In the genomic region with DNA sequence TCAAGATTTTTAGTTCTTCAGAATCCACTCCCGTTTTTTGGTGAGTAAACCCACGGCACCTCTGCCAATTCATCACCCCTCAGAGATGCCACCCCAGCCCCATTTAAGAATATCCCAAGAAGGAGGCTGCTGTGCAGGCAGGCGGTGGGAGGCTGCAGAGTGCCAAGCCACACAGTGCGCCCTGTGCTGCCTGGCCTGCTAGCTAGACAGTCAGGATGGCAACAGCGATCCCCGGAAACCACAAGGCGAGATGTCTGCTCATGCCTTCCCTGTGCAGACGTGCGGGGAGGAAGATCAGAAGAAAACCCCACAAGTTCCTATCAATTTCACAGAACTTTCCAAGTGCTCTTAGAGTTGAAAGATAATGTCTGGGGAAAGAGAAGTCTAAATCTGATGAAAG, we compare ENCODE assay signal across 10 cellular contexts.
DNase-seq lines count a peak whose midpoint lies in the region; ATAC-seq and TF ChIP-seq lines count a peak whose summit lies in the region.
"Had no signal": no experiment of that assay in that cellular context is flagged by ENCODE, and none has a peak within 500 bp of the region (broad histone marks: within the 10 kb centered on the region; RNA-seq: fewer than 3 reads in every experiment).

No MANE protein-coding gene starts in this region.

- 0 out of 2 replicates have a peak, but pooled peaks cover 2% of the 10 kb centered on the region for H4K20me1 ChIP-seq in DND-41 (ENCODE audit: insufficient read depth, low read length)

- peak overlapping the region; percentile 24 for H3K4me2 ChIP-seq in DND-41 (ENCODE audit: insufficient read depth, low read length)

- peaks cover 94% of the 10 kb centered on the region for H3K4me1 Mint-ChIP-seq in activated naive CD4-positive, alpha-beta T cell treated with anti-CD3 and anti-CD28 coated beads for 36 hours (ENCODE audit: low read depth)

- no peak overlapping the region for H3K4me3 ChIP-seq in DND-41 (ENCODE audit: low read depth in 1 of 2, low read length in 2 of 2)
- no peak overlapping the region for H3K4me3 ChIP-seq in neutrophil (ENCODE audit: low read depth in 1 of 2, low read length in 1 of 2)
- no peak overlapping the region for H3K4me3 ChIP-seq in dorsolateral prefrontal cortex

- ATAC-seq in DND-41 (ENCODE audit: insufficient read depth, low read depth) (peak; percentile 100), GM18909 (IDR thresholded peaks at IDR 0.05; ENCODE audit: poor library complexity, unreplicated experiment) (no peak)

- H3K9me3 Mint-ChIP-seq in activated naive CD4-positive, alpha-beta T cell treated with anti-CD3 and anti-CD28 coated beads for 36 hours = no peaks in the 10 kb centered on the region

- CTCF ChIA-PET in activated naive CD4-positive, alpha-beta T cell treated with anti-CD3 and anti-CD28 coated beads for 36 hours (lab: Charles Lee) = interaction anchor here (1.0 to 6.0 kb wide), 7 partner anchors 9 to 195 kb away, joined by 3 to 28 read pairs (median 4); no protein-coding TSS in a partner anchor

- H3K27me3 ChIP-seq in DND-41 (ENCODE audit: insufficient read depth, low read length, poor library complexity) = no peaks in the 10 kb centered on the region
- no peaks in the 10 kb centered on the region for H3K27me3 ChIP-seq in neutrophil
- no peaks in the 10 kb centered on the region for H3K27me3 ChIP-seq in dorsolateral prefrontal cortex

- H3K27ac Mint-ChIP-seq in activated naive CD4-positive, alpha-beta T cell treated with anti-CD3 and anti-CD28 coated beads for 36 hours = peak overlapping the region; percentile 64

- no peak overlapping the region for H2AFZ ChIP-seq in DND-41 (ENCODE audit: low read depth, low read length)

- H3K27ac ChIP-seq in DND-41 (ENCODE audit: low read length) (peak overlapping the region; percentile 57), neutrophil (peak overlapping the region; percentile 14), dorsolateral prefrontal cortex (peak overlapping the region in 7 of 59 donors; percentile 5 to 45 (median 21))
- H3K27ac ChIP-seq: C4-2B had no signal

- peaks cover 49% of the 10 kb centered on the region for H3K36me3 Mint-ChIP-seq in activated naive CD4-positive, alpha-beta T cell treated with anti-CD3 and anti-CD28 coated beads for 36 hours (ENCODE audit: low read depth)

- H3K4me3 Mint-ChIP-seq in activated naive CD4-positive, alpha-beta T cell treated with anti-CD3 and anti-CD28 coated beads for 36 hours = peak overlapping the region; percentile 33

- no peak overlapping the region for H3K9ac ChIP-seq in DND-41 (ENCODE audit: low read depth, low read length)

- peaks cover 14% of the 10 kb centered on the region for H3K4me1 ChIP-seq in DND-41 (ENCODE audit: insufficient read depth, low read length)
- peaks cover 17 to 30% of the 10 kb centered on the region in 2 experiments for H3K4me1 ChIP-seq in neutrophil (ENCODE audit: control insufficient read depth in 1 of 2, insufficient read depth in 1 of 2, low read depth in 1 of 2, low read length in 1 of 2)

- no peaks in the 10 kb centered on the region for H3K27me3 Mint-ChIP-seq in activated naive CD4-positive, alpha-beta T cell treated with anti-CD3 and anti-CD28 coated beads for 36 hours (ENCODE audit: low read depth)

- intact Hi-C loops in activated naive CD4-positive, alpha-beta T cell treated with anti-CD3 and anti-CD28 coated beads for 36 hours (cut with micrococcal nuclease) = loop anchor here (1.0 to 2.0 kb wide), 6 partner anchors 9 to 97 kb away; no protein-coding TSS in a partner anchor
- intact Hi-C loops in dorsolateral prefrontal cortex (cut with DNase I) = no loop called here

- H3K36me3 ChIP-seq in DND-41 (ENCODE audit: insufficient read depth, low read length) (peaks cover 59% of the 10 kb centered on the region), neutrophil (peaks cover 26% of the 10 kb centered on the region)

- H3K9me3 ChIP-seq in DND-41 (ENCODE audit: insufficient read depth, low read length, severe bottlenecking) (no peaks in the 10 kb centered on the region), neutrophil (no peaks in the 10 kb centered on the region)

- no peak for TF ChIP-seq CTCF in DND-41 (IDR thresholded peaks at IDR 0.05; ENCODE audit: borderline replicate concordance, extremely low read depth, low read length, poor library complexity, severe bottlenecking)
- no peak for TF ChIP-seq CTCF in neutrophil (IDR thresholded peaks at IDR 0.05)
- no peak for TF ChIP-seq CTCF in dorsolateral prefrontal cortex (IDR thresholded peaks at IDR 0.05 in 54 of 56, conservative IDR thresholded peaks at IDR 0.05 in 2 of 56; ENCODE audit: low read depth in 1 of 56, partially characterized antibody in 56 of 56)

- DNase-seq in DND-41 (peak; percentile 76), T-helper 9 cell (peak; percentile 58), UCSD-AML1 (lab: John Stamatoyannopoulos, UW; ENCODE audit: unreplicated experiment) (no peak), dorsolateral prefrontal cortex (no peak), iPS-NIHi7 (ENCODE audit: extremely low spot score) (no peak)
- peak; percentile 67 for DNase-seq in activated naive CD4-positive, alpha-beta T cell treated with anti-CD3 and anti-CD28 coated beads for 36 hours
- DNase-seq: NCI-H1092 treated with DMSO at 0.1 percent for 48 hours had no signal

- no peaks in the 10 kb centered on the region for H3K79me2 ChIP-seq in DND-41 (ENCODE audit: insufficient read depth, low read length)

Comparison
In these comparisons a context has a peak if more than half of its experiments do, and no peak if none do; other contexts are left out.
1. DNase-seq: peak in DND-41 (single experiment), T-helper 9 cell (single experiment) and activated naive CD4-positive, alpha-beta T cell treated with anti-CD3 and anti-CD28 coated beads for 36 hours (single experiment); none in UCSD-AML1 (single experiment), dorsolateral prefrontal cortex (0 of 10) and iPS-NIHi7 (single experiment).